Comparison of ENCODE assay signal across 24 cellular contexts in the genomic region with DNA sequence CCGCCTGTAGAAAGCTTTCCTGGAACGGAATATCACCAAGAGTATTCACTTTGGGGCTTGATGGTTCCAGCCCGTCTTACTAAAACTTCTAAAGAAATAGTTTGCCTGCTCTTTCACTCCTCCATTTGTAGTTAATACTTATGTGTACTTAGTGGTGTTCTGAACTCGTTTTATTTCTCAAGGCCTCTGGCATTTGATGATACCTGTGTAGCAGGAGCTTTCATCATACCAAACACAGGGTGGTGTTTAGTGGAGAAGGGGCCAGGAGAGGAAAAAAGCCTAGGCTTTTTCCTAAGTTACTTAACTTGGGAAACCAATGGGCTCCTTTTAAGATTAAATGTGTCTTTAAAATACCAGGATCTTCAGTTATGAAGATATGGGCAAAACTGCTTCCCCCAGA.
"Had no signal": no experiment of that assay in that cellular context is flagged by ENCODE, and none has a peak within 500 bp of the region (broad histone marks: within the 10 kb centered on the region; RNA-seq: fewer than 3 reads in every experiment).

No MANE protein-coding gene starts in this region.

- H3K4me3 ChIP-seq: body of pancreas, hepatocyte, left lung, sigmoid colon, thoracic aorta, upper lobe of right lung had no signal

- H3K36me3 ChIP-seq: left lung, sigmoid colon, thoracic aorta, upper lobe of right lung had no signal

- H3K4me2 ChIP-seq: hepatocyte had no signal

- ATAC-seq: activated CD4-positive, CD25-positive, alpha-beta regulatory T cell treated with anti-CD3 and anti-CD28 coated beads, Interleukin-2, amount 50 U/mL, for 24 hours; activated CD8-positive, alpha-beta T cell treated with anti-CD3 and anti-CD28 coated beads, Interleukin-2, amount 10 ng/mL, durations not matched to agents 7 days and 5 days; body of pancreas; foreskin keratinocyte; left lung; natural killer cell; upper lobe of right lung had no signal

- H3K4me1 ChIP-seq: body of pancreas, foreskin keratinocyte, sigmoid colon, upper lobe of right lung had no signal

- H3K79me2 ChIP-seq: hepatocyte had no signal

- H3K27me3 Mint-ChIP-seq: activated naive CD4-positive, alpha-beta T cell treated with anti-CD3 and anti-CD28 coated beads, Interleukin-2, amount 50 U/mL, for 24 hours; dendritic cell treated with granulocyte-macrophage colony-stimulating factor and Interleukin-4, amounts not matched to agents 40 ng/mL and 50 ng/mL, for 4 days had no signal

- H3K4me3 Mint-ChIP-seq: activated CD8-positive, alpha-beta T cell treated with anti-CD3 and anti-CD28 coated beads, Interleukin-2, amount 10 ng/mL, durations not matched to agents 7 days and 5 days; activated naive CD4-positive, alpha-beta T cell treated with anti-CD3 and anti-CD28 coated beads, Interleukin-2, amount 50 U/mL, for 24 hours; activated T-helper 1 cell treated with anti-CD3 and anti-CD28 coated beads, Interleukin-12 subunit alpha, Interleukin-12 subunit beta, Interleukin-2, Interleukin-4 antibody, amounts not matched to agents 30 ng/mL and 10 ng/mL and 1 ng/mL, durations not matched to agents 14 hours and 24 hours and 36 hours; dendritic cell treated with granulocyte-macrophage colony-stimulating factor and Interleukin-4, amounts not matched to agents 40 ng/mL and 50 ng/mL, for 4 days; immature natural killer cell; mesothelial cell of epicardium; natural killer cell had no signal

- H3K27ac ChIP-seq: body of pancreas, foreskin keratinocyte, hepatocyte, left lung, thoracic aorta, upper lobe of right lung had no signal

- H3K27ac Mint-ChIP-seq: activated CD8-positive, alpha-beta T cell treated with anti-CD3 and anti-CD28 coated beads, Interleukin-2, amount 10 ng/mL, durations not matched to agents 7 days and 5 days; activated naive CD4-positive, alpha-beta T cell treated with anti-CD3 and anti-CD28 coated beads, Interleukin-2, amount 50 U/mL, for 24 hours; activated T-helper 1 cell treated with anti-CD3 and anti-CD28 coated beads, Interleukin-12 subunit alpha, Interleukin-12 subunit beta, Interleukin-2, Interleukin-4 antibody, amounts not matched to agents 30 ng/mL and 10 ng/mL and 1 ng/mL, durations not matched to agents 14 hours and 24 hours and 36 hours; dendritic cell treated with granulocyte-macrophage colony-stimulating factor and Interleukin-4, amounts not matched to agents 40 ng/mL and 50 ng/mL, for 4 days; immature natural killer cell; mesothelial cell of epicardium; natural killer cell had no signal

- DNase-seq: activated CD4-positive, alpha-beta T cell treated with anti-CD3 and anti-CD28 coated beads, Interleukin-2, amount 50 U/mL, for 1 hour; activated CD8-positive, alpha-beta T cell treated with anti-CD3 and anti-CD28 coated beads, Interleukin-2, amount 10 ng/mL, durations not matched to agents 7 days and 5 days; activated gamma-delta T cell; anterior cingulate cortex; body of pancreas; caudate nucleus; effector CD4-positive, alpha-beta T cell; erythroblast; foreskin keratinocyte; immature natural killer cell; left lung; natural killer cell; occipital lobe; sigmoid colon; stimulated activated CD4-positive, alpha-beta T cell treated with anti-CD3 and anti-CD28 coated beads, Interleukin-4, amount 100 ng/mL, for 1 hour; stimulated activated naive CD4-positive, alpha-beta T cell; upper lobe of right lung had no signal

- H3K27me3 ChIP-seq: body of pancreas, foreskin keratinocyte, hepatocyte, left lung, sigmoid colon, upper lobe of right lung had no signal

- H3K36me3 Mint-ChIP-seq: activated naive CD4-positive, alpha-beta T cell treated with anti-CD3 and anti-CD28 coated beads, Interleukin-2, amount 50 U/mL, for 24 hours; immature natural killer cell; mesothelial cell of epicardium; natural killer cell had no signal

- H3K9me3 ChIP-seq: body of pancreas, left lung, sigmoid colon, thoracic aorta, upper lobe of right lung had no signal

- H3K9me3 Mint-ChIP-seq: activated naive CD4-positive, alpha-beta T cell treated with anti-CD3 and anti-CD28 coated beads, Interleukin-2, amount 50 U/mL, for 24 hours; activated T-helper 1 cell treated with anti-CD3 and anti-CD28 coated beads, Interleukin-12 subunit alpha, Interleukin-12 subunit beta, Interleukin-2, Interleukin-4 antibody, amounts not matched to agents 30 ng/mL and 10 ng/mL and 1 ng/mL, durations not matched to agents 14 hours and 24 hours and 36 hours; dendritic cell treated with granulocyte-macrophage colony-stimulating factor and Interleukin-4, amounts not matched to agents 40 ng/mL and 50 ng/mL, for 4 days; immature natural killer cell; mesothelial cell of epicardium; natural killer cell had no signal
